In the genomic region with DNA sequence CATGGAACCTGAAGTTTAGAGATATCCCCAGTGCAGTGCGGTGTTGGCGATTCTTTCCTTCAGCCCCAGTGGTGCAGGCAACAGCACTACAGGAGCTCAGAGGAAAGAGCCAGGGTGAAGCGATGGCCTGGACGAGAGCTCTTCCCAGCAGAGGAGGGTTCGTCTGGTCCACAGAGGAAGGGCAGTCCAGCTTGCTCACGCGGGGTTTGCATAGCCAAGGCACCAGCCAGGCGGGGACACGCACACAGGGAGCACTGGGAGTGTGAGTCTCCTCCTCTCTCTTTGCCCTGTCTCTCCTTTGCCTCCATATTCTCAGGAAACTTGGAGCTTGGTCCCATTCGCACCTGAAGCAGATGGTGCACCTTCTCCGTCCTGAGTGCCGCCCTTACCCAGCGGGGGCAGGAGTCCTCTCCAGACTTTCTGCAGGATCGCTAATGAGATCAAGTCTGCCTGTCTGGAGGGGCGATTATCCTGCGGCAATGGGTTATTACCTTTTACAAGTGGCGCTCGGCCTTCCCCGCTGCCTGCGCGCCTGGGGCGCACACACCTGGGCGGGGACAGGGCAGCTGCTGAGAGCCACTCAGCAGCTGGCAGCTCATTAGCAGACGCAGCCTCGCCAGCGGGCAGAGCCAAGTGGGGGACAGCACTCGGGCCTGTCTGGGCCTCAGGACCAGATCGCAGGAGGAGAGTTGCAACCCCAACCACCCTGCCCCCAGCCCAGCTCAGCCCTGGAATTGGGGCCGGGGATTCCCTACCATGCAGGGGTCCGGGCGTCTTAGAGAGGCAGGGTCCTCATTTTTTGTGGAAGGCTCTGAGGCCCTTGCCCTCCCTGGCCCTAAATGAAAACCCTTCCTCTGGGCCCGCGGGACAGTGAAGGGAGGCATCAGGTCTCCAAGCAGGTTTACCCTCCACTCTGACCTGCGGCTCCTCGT, we compare ENCODE assay signal across 15 cellular contexts.
A peak's percentile ranks its signal among the peaks of the same experiment; 100 is the strongest.
DNase-seq lines count a peak whose midpoint lies in the region; ATAC-seq, FAIRE-seq and TF ChIP-seq lines count a peak whose summit lies in the region.
"Had no signal": no experiment of that assay in that cellular context is flagged by ENCODE, and none has a peak within 500 bp of the region (broad histone marks: within the 10 kb centered on the region; RNA-seq: fewer than 3 reads in every experiment).

No MANE protein-coding gene starts in this region.

- no peak overlapping the region for H3K27ac Mint-ChIP-seq in activated naive CD4-positive, alpha-beta T cell treated with anti-CD3 and anti-CD28 coated beads for 36 hours
- H3K27ac Mint-ChIP-seq: activated T-cell treated with anti-CD3 and anti-CD28 coated beads, Interleukin-2, amount 50 U/mL, for 72 hours had no signal

- H2AK9ac ChIP-seq in IMR-90 (replicated peaks; ENCODE audit: low read depth, low read length, poor library complexity): peak overlapping the region; percentile 62

- no peaks in the 10 kb centered on the region for H3K27me3 Mint-ChIP-seq in activated naive CD4-positive, alpha-beta T cell treated with anti-CD3 and anti-CD28 coated beads for 36 hours (ENCODE audit: low read depth)

- H3K36me3 Mint-ChIP-seq in activated naive CD4-positive, alpha-beta T cell treated with anti-CD3 and anti-CD28 coated beads for 36 hours (ENCODE audit: low read depth): no peaks in the 10 kb centered on the region
- H3K36me3 Mint-ChIP-seq: naive thymus-derived CD4-positive, alpha-beta T cell had no signal

- H2BK120ac ChIP-seq in IMR-90 (ENCODE audit: low read depth, low read length): no peak overlapping the region

- H2AK5ac ChIP-seq in IMR-90 (ENCODE audit: low read depth, low read length): peak overlapping the region; percentile 3; the same call in 1 of the 2 replicates

- WGBS in IMR-90 (ENCODE audit: extremely low coverage in 2 of 2, insufficient read length in 1 of 2), 2 experiments: 87% methylated on average over 16 of the region's 35 CpGs; no CpG with 5 or more reads in 1 of the 2 experiments

- H3K14ac ChIP-seq in IMR-90 (replicated peaks; ENCODE audit: low read depth, low read length): no peak overlapping the region

- H2BK5ac ChIP-seq in IMR-90 (ENCODE audit: low read depth, low read length, poor library complexity, severe bottlenecking): no peak overlapping the region

- no peak for TF ChIP-seq CTCF in IMR-90 (conservative IDR thresholded peaks at IDR 0.05; ENCODE audit: low read depth, low read length)
- TF ChIP-seq CTCF in left lung (IDR thresholded peaks at IDR 0.05): no peak
- no peak for TF ChIP-seq CTCF in tibial artery (IDR thresholded peaks at IDR 0.05)

- in situ Hi-C loops in IMR-90 (cut with MboI; ENCODE audit: low sequenced_read_pairs): no loop called here

- no peak overlapping the region for H2BK20ac ChIP-seq in IMR-90 (ENCODE audit: low read depth, low read length)

- CTCF ChIA-PET in IMR-90 (lab: Yijun Ruan, JAX): no interaction called here
- CTCF ChIA-PET in activated naive CD4-positive, alpha-beta T cell treated with anti-CD3 and anti-CD28 coated beads for 36 hours (lab: Charles Lee): interaction anchor here (0.6 kb wide), 1 partner anchor 258 kb away, joined by 3 read pairs; no protein-coding TSS in a partner anchor

- FAIRE-seq in RCC 7860 (lab: Jason Lieb, UNC): no peak
- FAIRE-seq: bronchial epithelial cell had no signal

- no peak overlapping the region for H3K4ac ChIP-seq in IMR-90 (ENCODE audit: low read depth, low read length)

- H3K9me3 ChIP-seq in IMR-90 (ENCODE audit: control insufficient read depth, insufficient read depth, low read length) (no peaks in the 10 kb centered on the region), left lung (no peaks in the 10 kb centered on the region), tibial artery (no peaks in the 10 kb centered on the region)
- H3K9me3 ChIP-seq: spleen had no signal

- H3K27ac ChIP-seq in IMR-90 (ENCODE audit: insufficient read depth, low read length) (no peak overlapping the region), left lung (no peak overlapping the region), tibial artery (no peak overlapping the region)
- H3K27ac ChIP-seq: 22Rv1, spleen had no signal

- H3K4me2 ChIP-seq in IMR-90 (ENCODE audit: low read depth, low read length): no peak overlapping the region

- BruUV-seq in IMR-90 (replicated peaks; lab: Mats Ljungman, UMichigan): no TSS peak

- no peaks in the 10 kb centered on the region for H3K36me3 ChIP-seq in IMR-90 (ENCODE audit: control insufficient read depth, insufficient read depth, low read length)
- H3K36me3 ChIP-seq in left lung: no peaks in the 10 kb centered on the region
- H3K36me3 ChIP-seq in tibial artery: no peaks in the 10 kb centered on the region
- H3K36me3 ChIP-seq: spleen had no signal

- no peak overlapping the region for H3K4me3 ChIP-seq in IMR-90 (ENCODE audit: insufficient read depth, low read depth, low read length)
- no peak overlapping the region for H3K4me3 ChIP-seq in left lung
- H3K4me3 ChIP-seq in tibial artery: no peak overlapping the region
- H3K4me3 ChIP-seq: spleen had no signal

- H3K4me1 Mint-ChIP-seq in activated naive CD4-positive, alpha-beta T cell treated with anti-CD3 and anti-CD28 coated beads for 36 hours (ENCODE audit: low read depth): peaks cover 72% of the 10 kb centered on the region

- peaks cover 8% of the 10 kb centered on the region for H3K4me1 ChIP-seq in IMR-90 (ENCODE audit: control insufficient read depth, insufficient read depth, low read length)
- peaks cover 11 to 42% of the 10 kb centered on the region in 2 donors for H3K4me1 ChIP-seq in left lung
- peaks cover 0 to 41% (median 25%) of the 10 kb centered on the region in 4 donors for H3K4me1 ChIP-seq in tibial artery

- H3K9me3 Mint-ChIP-seq in activated naive CD4-positive, alpha-beta T cell treated with anti-CD3 and anti-CD28 coated beads for 36 hours: no peaks in the 10 kb centered on the region
- H3K9me3 Mint-ChIP-seq: activated T-cell treated with anti-CD3 and anti-CD28 coated beads, Interleukin-2, amount 50 U/mL, for 72 hours had no signal

- no peak for TF ChIP-seq POLR2A in IMR-90 (IDR thresholded peaks at IDR 0.05; ENCODE audit: low read depth, low read length)

- DNase-seq in DMS 273 (lab: John Stamatoyannopoulos, UW; ENCODE audit: unreplicated experiment): peak; percentile 7
- DNase-seq in DMS 273 treated with DMSO at 0.1 percent for 48 hours (lab: John Stamatoyannopoulos, UW): no peak
- no peak for DNase-seq in IMR-90
- peak; percentile 73 for DNase-seq in NCI-H82 treated with DMSO at 0.1 percent for 48 hours (lab: John Stamatoyannopoulos, UW; ENCODE audit: unreplicated experiment)
- no peak for DNase-seq in left lung
- no peak for DNase-seq in activated naive CD4-positive, alpha-beta T cell treated with anti-CD3 and anti-CD28 coated beads for 36 hours
- DNase-seq in RCC 7860 (ENCODE audit: low spot score): no peak
- DNase-seq in tibial artery: no peak
- DNase-seq: activated T-cell treated with anti-CD3 and anti-CD28 coated beads, Interleukin-2, amount 50 U/mL, for 72 hours; DMS153; NK-92 treated with Interleukin-12 subunit alpha and Interleukin-12 subunit beta, amount 100 ng/mL, for 24 hours; spleen had no signal

- H3K79me1 ChIP-seq in IMR-90 (ENCODE audit: low read depth in 1 of 2, low read length in 2 of 2): peaks cover 0 to 3% of the 10 kb centered on the region in 2 experiments; a peak in 1 of 4 replicates

- H3K18ac ChIP-seq in IMR-90 (ENCODE audit: low read depth, low read length): no peak overlapping the region

- H3K4me3 Mint-ChIP-seq in activated naive CD4-positive, alpha-beta T cell treated with anti-CD3 and anti-CD28 coated beads for 36 hours: no peak overlapping the region
- H3K4me3 Mint-ChIP-seq: activated T-cell treated with anti-CD3 and anti-CD28 coated beads, Interleukin-2, amount 50 U/mL, for 72 hours had no signal

- no peak overlapping the region for H4K91ac ChIP-seq in IMR-90 (ENCODE audit: insufficient read depth, low read depth, low read length)

- H3K9ac ChIP-seq in IMR-90 (ENCODE audit: low read depth, low read length): no peak overlapping the region

- ATAC-seq in IMR-90 (ENCODE audit: low read depth) (no peak), left lung (peak; percentile 6)
- ATAC-seq: activated T-cell treated with anti-CD3 and anti-CD28 coated beads, Interleukin-2, amount 50 U/mL, for 72 hours; naive thymus-derived CD4-positive, alpha-beta T cell had no signal

- peaks cover 10% of the 10 kb centered on the region for H3K9me1 ChIP-seq in IMR-90 (ENCODE audit: insufficient read depth, low read length)

- no peak overlapping the region for H3K56ac ChIP-seq in IMR-90 (ENCODE audit: extremely low read depth, insufficient read depth, low read length)

- POLR2A ChIA-PET in IMR-90 (lab: Charles Lee; ENCODE audit: unreplicated experiment): no interaction called here

- H4K20me1 ChIP-seq in IMR-90 (ENCODE audit: insufficient read depth, low read length): no peaks in the 10 kb centered on the region

- no peak for TF ChIP-seq RAD21 in IMR-90 (IDR thresholded peaks at IDR 0.05; ENCODE audit: low read length)

- dilution Hi-C loops in IMR-90 (cut with HindIII; ENCODE audit: low sequenced_read_pairs, unreplicated experiment): no loop called here

- H2BK15ac ChIP-seq in IMR-90 (ENCODE audit: low read depth, low read length): no peak overlapping the region; the same call in 2 of the 3 replicates

- no peak overlapping the region for H3K23ac ChIP-seq in IMR-90 (ENCODE audit: low read depth, low read length)

- no peak overlapping the region for H4K8ac ChIP-seq in IMR-90 (ENCODE audit: low read depth in 2 of 2, low read length in 2 of 2)

- no peak overlapping the region for H2AFZ ChIP-seq in IMR-90 (replicated peaks; ENCODE audit: low read length, poor library complexity)

- intact Hi-C loops in IMR-90 (cut with micrococcal nuclease) (no loop called here), left lung (cut with DNase I) (no loop called here), tibial artery (cut with DNase I; ENCODE audit: low total_unique reads) (no loop called here)
- intact Hi-C loops in activated naive CD4-positive, alpha-beta T cell treated with anti-CD3 and anti-CD28 coated beads for 36 hours (cut with micrococcal nuclease): loop anchor here (10.0 kb wide), 1 partner anchor 1148 kb away; no protein-coding TSS in a partner anchor

- H4K5ac ChIP-seq in IMR-90 (ENCODE audit: low read depth, low read length): no peak overlapping the region

- H3K27me3 ChIP-seq in IMR-90 (ENCODE audit: control insufficient read depth, insufficient read depth, low read length) (no peaks in the 10 kb centered on the region), left lung (peaks cover 0 to 11% of the 10 kb centered on the region in 2 donors), tibial artery (no peaks in the 10 kb centered on the region)
- H3K27me3 ChIP-seq: spleen had no signal

TF ChIP-seq in IMR-90, 13 proteins besides CTCF, POLR2A, EP300 and RAD21 (continues in another document):
- no peak for TF ChIP-seq MXI1 (IDR thresholded peaks at IDR 0.05; ENCODE audit: borderline replicate concordance, low read depth, low read length)
- no peak for TF ChIP-seq CEBPB (IDR thresholded peaks at IDR 0.05; ENCODE audit: low read depth, low read length)
- TF ChIP-seq SMC3 (IDR thresholded peaks at IDR 0.05; ENCODE audit: low read depth, low read length): no peak
- no peak for TF ChIP-seq RFX5 (IDR thresholded peaks at IDR 0.05; ENCODE audit: low read depth, low read length)
- no peak for TF ChIP-seq NFE2L2 (IDR thresholded peaks at IDR 0.05; ENCODE audit: low read depth, low read length)
- no peak for TF ChIP-seq MAFK (IDR thresholded peaks at IDR 0.05; ENCODE audit: low read depth, low read length)

Comparison
In these comparisons a context has a peak if more than half of its experiments do, and no peak if none do; other contexts are left out.
1. DNase-seq: peak in DMS 273 (single experiment) and NCI-H82 treated with DMSO at 0.1 percent for 48 hours (single experiment); none in DMS 273 treated with DMSO at 0.1 percent for 48 hours (single experiment), IMR-90 (single experiment), left lung (0 of 2), activated naive CD4-positive, alpha-beta T cell treated with anti-CD3 and anti-CD28 coated beads for 36 hours (single experiment), RCC 7860 (single experiment) and tibial artery (0 of 2).